25 cellular contexts compared by ENCODE assay signal in genomic region chr19:52020506-52020905, GRCh38. TPM values are rescaled to one million over a fixed set of nuclear protein-coding genes. Genes with fewer than 3 reads are reported as not detected.
DNase-seq lines count a peak whose midpoint lies in the region; ATAC-seq and TF ChIP-seq lines count a peak whose summit lies in the region.
"Had no signal": no experiment of that assay in that cellular context is flagged by ENCODE, and none has a peak within 500 bp of the region (broad histone marks: within the 10 kb centered on the region; RNA-seq: fewer than 3 reads in every experiment).

No MANE protein-coding gene starts in this region.

- H3K27me3 Mint-ChIP-seq in activated CD4-positive, alpha-beta T cell treated with anti-CD3 and anti-CD28 coated beads for 36 hours, result no peaks in the 10 kb centered on the region
- H3K27me3 Mint-ChIP-seq in endothelial cell (ENCODE audit: unreplicated experiment) (no peaks in the 10 kb centered on the region), progenitor cell of endocrine pancreas (no peaks in the 10 kb centered on the region)
- H3K27me3 Mint-ChIP-seq: CD4-positive, alpha-beta T cell; IgD-negative memory B cell had no signal

- H3K36me3 ChIP-seq in Loucy (ENCODE audit: insufficient read depth, low read length) (peaks cover 70% of the 10 kb centered on the region), osteoblast (ENCODE audit: insufficient read depth, low read length) (peaks cover 93% of the 10 kb centered on the region)

- peaks cover 96% of the 10 kb centered on the region for H3K36me3 Mint-ChIP-seq in activated CD4-positive, alpha-beta T cell treated with anti-CD3 and anti-CD28 coated beads for 36 hours (ENCODE audit: low read depth)
- peaks cover 67% of the 10 kb centered on the region for H3K36me3 Mint-ChIP-seq in endothelial cell (ENCODE audit: low read depth, unreplicated experiment)
- H3K36me3 Mint-ChIP-seq in progenitor cell of endocrine pancreas (ENCODE audit: insufficient read depth), result peaks cover 92% of the 10 kb centered on the region

- DNase-seq in activated CD4-positive, alpha-beta T cell treated with anti-CD3 and anti-CD28 coated beads for 36 hours, result no peak
- no peak for DNase-seq in activated CD4-positive, alpha-beta T cell treated with anti-CD3 and anti-CD28 coated beads for 1 hour
- DNase-seq in endothelial cell (ENCODE audit: low spot score) (no peak), osteoblast (ENCODE audit: insufficient read length, low spot score, missing footprints) (peak; percentile 71), KBM-7 (no peak), progenitor cell of endocrine pancreas (ENCODE audit: low spot score, unreplicated experiment) (no peak), NCI-H510A (lab: John Stamatoyannopoulos, UW) (no peak)
- DNase-seq: Caco-2; CD4-positive, alpha-beta T cell; GDM1; GOT3; NCI-H1092; NCI-H1417 treated with DMSO at 0.1 percent for 48 hours; NCI-H1694 treated with DMSO at 0.1 percent for 48 hours; NCI-H2081; NCI-H2227 treated with DMSO at 0.1 percent for 48 hours; NCI-H69; SHP77 treated with DMSO at 0.1 percent for 48 hours had no signal

- H2AFZ ChIP-seq in Loucy (ENCODE audit: low read length) (no peak overlapping the region), osteoblast (ENCODE audit: low read length) (no peak overlapping the region)

- CTCF ChIA-PET in activated CD4-positive, alpha-beta T cell treated with anti-CD3 and anti-CD28 coated beads for 36 hours (lab: Charles Lee), result no interaction called here

- H3K27ac ChIP-seq in osteoblast (ENCODE audit: low read depth, low read length), result no peak overlapping the region
- H3K27ac ChIP-seq: 22Rv1, BLaER1 had no signal

- intact Hi-C loops in activated CD4-positive, alpha-beta T cell treated with anti-CD3 and anti-CD28 coated beads for 36 hours (cut with DNase I, micrococcal nuclease), result loop anchor here in 1 of 2 experiments (10.0 kb wide), 1 partner anchor 316 kb away; no protein-coding TSS in a partner anchor

- no peak overlapping the region for H3K4me3 Mint-ChIP-seq in activated CD4-positive, alpha-beta T cell treated with anti-CD3 and anti-CD28 coated beads for 36 hours
- H3K4me3 Mint-ChIP-seq in endothelial cell (ENCODE audit: unreplicated experiment) (peak overlapping the region; percentile 7), progenitor cell of endocrine pancreas (ENCODE audit: low read depth) (no peak overlapping the region)
- H3K4me3 Mint-ChIP-seq: CD4-positive, alpha-beta T cell had no signal

- peak overlapping the region; percentile 15 for H3K4me3 ChIP-seq in Loucy (ENCODE audit: low read length, poor library complexity, severe bottlenecking)
- H3K4me3 ChIP-seq in osteoblast (ENCODE audit: insufficient read depth, low read length), result no peak overlapping the region
- H3K4me3 ChIP-seq: BLaER1, GM12878, HAP-1 had no signal

- in situ Hi-C loops in KBM-7 (cut with MboI; ENCODE audit: low pct_unique_long_range_greater_than_20kb, low sequenced_read_pairs), result no loop called here

- H3K4me1 ChIP-seq in Loucy (ENCODE audit: insufficient read depth, low read length, poor library complexity, severe bottlenecking) (peaks cover 8% of the 10 kb centered on the region), osteoblast (ENCODE audit: insufficient read depth, low read length) (no peaks in the 10 kb centered on the region)
- H3K4me1 ChIP-seq: BLaER1, HAP-1 had no signal

- no peaks in the 10 kb centered on the region for H3F3A ChIP-seq in Loucy (ENCODE audit: low read depth)

- H3K27me3 ChIP-seq in Loucy (ENCODE audit: insufficient read depth, low read length, poor library complexity, severe bottlenecking) (no peaks in the 10 kb centered on the region), osteoblast (ENCODE audit: insufficient read depth, low read length) (no peaks in the 10 kb centered on the region)
- H3K27me3 ChIP-seq: BLaER1 had no signal

- ATAC-seq in activated CD4-positive, alpha-beta T cell treated with anti-CD3 and anti-CD28 coated beads for 36 hours, result peak; percentile 12
- ATAC-seq: GM12878, Panc1 had no signal

- POLR2A ChIA-PET in activated CD4-positive, alpha-beta T cell treated with anti-CD3 and anti-CD28 coated beads for 36 hours (lab: Charles Lee), result no interaction called here

- H3K9me3 ChIP-seq in Loucy (ENCODE audit: insufficient read depth, low read depth, low read length), result peaks cover 11% of the 10 kb centered on the region; the same call in 1 of the 2 replicates
- H3K9me3 ChIP-seq in osteoblast (ENCODE audit: low read depth, low read length), result peaks cover 7% of the 10 kb centered on the region

- no peaks in the 10 kb centered on the region for H3K4me1 Mint-ChIP-seq in activated CD4-positive, alpha-beta T cell treated with anti-CD3 and anti-CD28 coated beads for 36 hours
- H3K4me1 Mint-ChIP-seq in endothelial cell (ENCODE audit: unreplicated experiment) (no peaks in the 10 kb centered on the region), progenitor cell of endocrine pancreas (ENCODE audit: low read depth) (no peaks in the 10 kb centered on the region)

- H3K27ac Mint-ChIP-seq in activated CD4-positive, alpha-beta T cell treated with anti-CD3 and anti-CD28 coated beads for 36 hours, result no peak overlapping the region
- H3K27ac Mint-ChIP-seq in endothelial cell (ENCODE audit: unreplicated experiment) (no peak overlapping the region), progenitor cell of endocrine pancreas (no peak overlapping the region)
- H3K27ac Mint-ChIP-seq: CD4-positive, alpha-beta T cell; IgD-negative memory B cell had no signal

- no peak for TF ChIP-seq CTCF in Loucy (conservative IDR thresholded peaks at IDR 0.05; ENCODE audit: low read length)
- no peak for TF ChIP-seq CTCF in endothelial cell (IDR thresholded peaks at IDR 0.05; ENCODE audit: unreplicated experiment)
- TF ChIP-seq CTCF in osteoblast (IDR thresholded peaks at IDR 0.05; ENCODE audit: extremely low read depth, low read depth, low read length), result no peak
- TF ChIP-seq CTCF in progenitor cell of endocrine pancreas (IDR thresholded peaks at IDR 0.05; ENCODE audit: unreplicated experiment), result no peak

- peaks cover 70% of the 10 kb centered on the region for H3K9me3 Mint-ChIP-seq in activated CD4-positive, alpha-beta T cell treated with anti-CD3 and anti-CD28 coated beads for 36 hours (ENCODE audit: low read depth)
- no peaks in the 10 kb centered on the region for H3K9me3 Mint-ChIP-seq in endothelial cell (ENCODE audit: unreplicated experiment)
- H3K9me3 Mint-ChIP-seq in progenitor cell of endocrine pancreas (ENCODE audit: low read depth), result peaks cover 75% of the 10 kb centered on the region

- H3K79me2 ChIP-seq in Loucy (ENCODE audit: insufficient read depth, low read length), result peaks cover 37% of the 10 kb centered on the region; the same call in 1 of the 2 replicates
- H3K79me2 ChIP-seq in osteoblast (ENCODE audit: insufficient read depth, low read length), result peaks cover 14% of the 10 kb centered on the region

- H3K9me2 ChIP-seq in Loucy (replicated peaks; ENCODE audit: low read depth, low read length), result no peaks in the 10 kb centered on the region

- H3K4me2 ChIP-seq in Loucy (ENCODE audit: low read depth, low read length, poor library complexity, severe bottlenecking) (peak overlapping the region; percentile 21), osteoblast (ENCODE audit: insufficient read depth, low read length) (no peak overlapping the region)
- H3K4me2 ChIP-seq: BLaER1 had no signal

- no peaks in the 10 kb centered on the region for H4K20me1 ChIP-seq in Loucy (ENCODE audit: insufficient read depth, low read length, poor library complexity, severe bottlenecking)
- H4K20me1 ChIP-seq in osteoblast (ENCODE audit: insufficient read depth, low read length), result no peaks in the 10 kb centered on the region
- H4K20me1 ChIP-seq: BLaER1 had no signal

- no peak overlapping the region for H3K9ac ChIP-seq in Loucy (ENCODE audit: low read depth, low read length, poor library complexity, severe bottlenecking)
- H3K9ac ChIP-seq: BLaER1 had no signal

RNA-seq across cellular contexts. Expression of gene ZNF614, which starts 7.7 kb away (rescaled TPM):
- 10 to 100 TPM in 1 of 2 experiments, 1 to 10 TPM in 1; 9.4 to 10.6 TPM for total RNA-seq in activated CD4-positive, alpha-beta T cell treated with anti-CD3 and anti-CD28 coated beads for 36 hours
- total RNA-seq in endothelial cell (ENCODE audit: unreplicated experiment), result 12.1 TPM
- 9.1 and 9.4 TPM in 2 replicates for total RNA-seq in osteoblast
- total RNA-seq in progenitor cell of endocrine pancreas, result 14.4 and 14.8 TPM in 2 replicates

RNA-seq across cellular contexts. Expression of gene ZNF615, which starts 12.5 kb away (rescaled TPM):
- 1 to 10 TPM; 8.7 to 9.0 TPM for total RNA-seq in activated CD4-positive, alpha-beta T cell treated with anti-CD3 and anti-CD28 coated beads for 36 hours
- 13.5 TPM for total RNA-seq in endothelial cell (ENCODE audit: unreplicated experiment)
- total RNA-seq in osteoblast, result 10.9 and 13.0 TPM in 2 replicates
- total RNA-seq in progenitor cell of endocrine pancreas, result 17.5 and 17.7 TPM in 2 replicates

RNA-seq across cellular contexts. Expression of gene ZNF432, which starts 28.1 kb away (rescaled TPM):
- total RNA-seq in activated CD4-positive, alpha-beta T cell treated with anti-CD3 and anti-CD28 coated beads for 36 hours, result 10 to 100 TPM; 11.5 to 12.8 TPM
- total RNA-seq in endothelial cell (ENCODE audit: unreplicated experiment) (10.3 TPM), osteoblast (8.8 and 11.9 TPM in 2 replicates), progenitor cell of endocrine pancreas (27.2 and 33.6 TPM in 2 replicates)

RNA-seq across cellular contexts. Expression of gene ZNF350, which starts 33.9 kb away (rescaled TPM):
- 1 to 10 TPM; 7.1 to 7.9 TPM for total RNA-seq in activated CD4-positive, alpha-beta T cell treated with anti-CD3 and anti-CD28 coated beads for 36 hours
- total RNA-seq in endothelial cell (ENCODE audit: unreplicated experiment), result 8.9 TPM
- total RNA-seq in osteoblast, result 11.5 and 13.8 TPM in 2 replicates
- total RNA-seq in progenitor cell of endocrine pancreas, result 14.2 and 14.3 TPM in 2 replicates
